In the genomic region with DNA sequence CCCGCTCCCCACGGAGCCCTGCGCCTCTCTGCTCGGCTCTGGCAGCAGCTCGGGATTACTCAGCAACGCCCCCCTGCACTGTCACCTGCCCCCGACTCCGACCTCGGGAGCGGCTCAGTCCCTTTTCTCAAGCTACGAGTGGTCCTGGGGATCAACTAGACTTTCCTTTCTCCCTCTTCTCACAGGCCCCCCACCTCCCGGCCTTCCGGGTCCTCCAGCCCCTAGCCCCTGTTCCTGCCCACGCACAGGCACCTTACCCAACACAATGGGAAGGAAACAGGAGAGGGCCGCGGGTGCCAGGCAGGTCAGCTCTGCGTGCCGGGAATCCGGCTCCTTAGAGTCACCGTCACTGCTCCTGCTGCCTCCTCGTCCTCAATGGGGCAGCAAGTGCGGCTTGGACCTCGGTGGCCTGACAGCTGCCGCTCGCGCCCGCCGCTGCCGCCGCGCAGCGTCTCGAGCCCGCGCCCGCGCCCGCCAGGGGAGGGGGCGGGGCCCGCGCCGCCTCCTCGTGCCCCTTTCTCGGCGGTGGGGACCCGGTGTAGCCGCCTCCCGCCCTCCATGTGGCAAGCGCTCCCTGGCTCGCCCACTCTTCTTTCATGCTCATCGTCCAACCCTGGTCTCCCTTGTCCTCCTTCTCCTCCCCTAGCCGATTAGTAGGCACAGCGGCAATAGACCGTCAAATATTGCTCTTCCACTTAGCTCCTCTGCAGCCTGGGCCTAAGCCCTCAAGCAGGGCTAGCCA, we compare ENCODE assay signal across 8 cellular contexts. TPM values are rescaled to one million over a fixed set of nuclear protein-coding genes. Genes with fewer than 3 reads are reported as not detected.
DNase-seq lines count a peak whose midpoint lies in the region; ATAC-seq and TF ChIP-seq lines count a peak whose summit lies in the region.

A gene with protein sequence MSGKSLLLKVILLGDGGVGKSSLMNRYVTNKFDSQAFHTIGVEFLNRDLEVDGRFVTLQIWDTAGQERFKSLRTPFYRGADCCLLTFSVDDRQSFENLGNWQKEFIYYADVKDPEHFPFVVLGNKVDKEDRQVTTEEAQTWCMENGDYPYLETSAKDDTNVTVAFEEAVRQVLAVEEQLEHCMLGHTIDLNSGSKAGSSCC (minus strand): TSS at position 455 of the 742 bp plus-strand sequence. CDS start 6,473 bp downstream, outside the sequence.

- no peaks in the 10 kb centered on the region for H3K4me1 Mint-ChIP-seq in activated T-helper 17 cell treated with anti-CD3 and anti-CD28 coated beads, Interleukin-2, amount 50 U/mL, for 72 hours
- H3K4me1 Mint-ChIP-seq in natural killer cell, result peaks cover 5 to 12% of the 10 kb centered on the region in 2 donors

- H3K36me3 Mint-ChIP-seq in activated T-helper 17 cell treated with anti-CD3 and anti-CD28 coated beads, Interleukin-2, amount 50 U/mL, for 72 hours (ENCODE audit: low read depth), result no peaks in the 10 kb centered on the region
- H3K36me3 Mint-ChIP-seq in natural killer cell, result no peaks in the 10 kb centered on the region

- H3K27me3 Mint-ChIP-seq in activated T-helper 17 cell treated with anti-CD3 and anti-CD28 coated beads, Interleukin-2, amount 50 U/mL, for 72 hours, result peaks cover 4% of the 10 kb centered on the region
- peaks cover 5 to 56% of the 10 kb centered on the region in 2 donors for H3K27me3 Mint-ChIP-seq in natural killer cell (ENCODE audit: low read depth in 2 of 2)

- no peak within 1 kb of the TSS for H3K27ac ChIP-seq in suprapubic skin

- WGBS in suprapubic skin, result 14% methylated on average over 34 of the region's 54 CpGs

- TF ChIP-seq EP300 in suprapubic skin (IDR thresholded peaks at IDR 0.05), result no peak

- ATAC-seq in GM18870 (IDR thresholded peaks at IDR 0.05; ENCODE audit: unreplicated experiment) (peak; percentile 65), HG03139 (IDR thresholded peaks at IDR 0.05; ENCODE audit: unreplicated experiment) (peak; percentile 95), natural killer cell (peak; percentile 63 to 86 (median 81))
- ATAC-seq in activated T-helper 17 cell treated with anti-CD3 and anti-CD28 coated beads, Interleukin-2, amount 50 U/mL, for 72 hours (replicated peaks), result peak; percentile 98

- peak within 1 kb of the TSS; percentile 74 for H3K27ac Mint-ChIP-seq in activated T-helper 17 cell treated with anti-CD3 and anti-CD28 coated beads, Interleukin-2, amount 50 U/mL, for 72 hours
- H3K27ac Mint-ChIP-seq in natural killer cell, result peak within 1 kb of the TSS in 1 of 2 donors; percentile 66

- POLR2A ChIA-PET in AG04449 (lab: Yijun Ruan, JAX), result no interaction called here

- H3K4me3 ChIP-seq in AG04449 (ENCODE audit: low read depth, low read length) (peak within 1 kb of the TSS; percentile 62), fibroblast of pulmonary artery (replicated peaks; ENCODE audit: low read depth, low read length) (peak within 1 kb of the TSS; percentile 56), suprapubic skin (peak within 1 kb of the TSS; percentile 62)

- intact Hi-C loops in natural killer cell (cut with micrococcal nuclease), result no loop called here

- H3K4me3 Mint-ChIP-seq in activated T-helper 17 cell treated with anti-CD3 and anti-CD28 coated beads, Interleukin-2, amount 50 U/mL, for 72 hours, result peak within 1 kb of the TSS; percentile 80
- H3K4me3 Mint-ChIP-seq in natural killer cell, result peak within 1 kb of the TSS; percentile 84

- no peak for TF ChIP-seq POLR2A in suprapubic skin (IDR thresholded peaks at IDR 0.05)

- no peaks in the 10 kb centered on the region for H3K4me1 ChIP-seq in suprapubic skin

- H3K9me3 ChIP-seq in suprapubic skin, result no peaks in the 10 kb centered on the region

- TF ChIP-seq CTCF in AG04449 (IDR thresholded peaks at IDR 0.05; ENCODE audit: insufficient read depth, low read length, missing control alignments) (no peak), fibroblast of pulmonary artery (IDR thresholded peaks at IDR 0.05; ENCODE audit: low read length, missing control alignments) (no peak), natural killer cell (IDR thresholded peaks at IDR 0.05) (no peak), suprapubic skin (IDR thresholded peaks at IDR 0.05) (no peak)

- CTCF ChIA-PET in AG04449 (lab: Yijun Ruan, JAX), result interaction anchor here (0.9 to 2.5 kb wide), 5 partner anchors 10 to 305 kb away, joined by 3 to 21 read pairs (median 6); no protein-coding TSS in a partner anchor

- H3K9me3 Mint-ChIP-seq in activated T-helper 17 cell treated with anti-CD3 and anti-CD28 coated beads, Interleukin-2, amount 50 U/mL, for 72 hours, result no peaks in the 10 kb centered on the region
- no peaks in the 10 kb centered on the region for H3K9me3 Mint-ChIP-seq in natural killer cell

- no peak for DNase-seq in AG04449 (ENCODE audit: low read depth, low spot score)
- DNase-seq in NCI-H524 (lab: John Stamatoyannopoulos, UW), result peak; percentile 44 to 82
- no peak for DNase-seq in fibroblast of pulmonary artery (ENCODE audit: low read depth)
- DNase-seq in natural killer cell, result peak; percentile 24
- peak; percentile 66 to 67 for DNase-seq in suprapubic skin (ENCODE audit: low spot score in 2 of 2)

- no peaks in the 10 kb centered on the region for H3K27me3 ChIP-seq in suprapubic skin

- no peaks in the 10 kb centered on the region for H3K36me3 ChIP-seq in suprapubic skin

RNA-seq across cellular contexts. Expression of the gene that starts here (rescaled TPM):
- 1 to 10 TPM in 1 of 2 donors, under 1 TPM in 1; 0.86 to 1.3 TPM for total RNA-seq in activated T-helper 17 cell treated with anti-CD3 and anti-CD28 coated beads, Interleukin-2, amount 50 U/mL, for 72 hours
- total RNA-seq in natural killer cell, result under 1 TPM; 0.45 to 0.64 (median 0.50) TPM
- total RNA-seq in suprapubic skin, result 1 to 10 TPM in 1 of 4 donors, under 1 TPM in 3; 0.16 to 2.1 (median 0.53) TPM

Comparison
In these comparisons a context has a peak if more than half of its experiments do, and no peak if none do; other contexts are left out.
1. Peak in DNase-seq and ATAC-seq in natural killer cell; RNA of the gene not detected or under 1 TPM.
2. DNase-seq: peak in NCI-H524 (2 of 2) and suprapubic skin (2 of 2); none in AG04449 (single experiment) and fibroblast of pulmonary artery (single experiment).
3. Peak in every context shown above with its lines, with median percentiles within 50 percentile points of each other: H3K4me3 ChIP-seq and ATAC-seq.